ENCODE assay signal across 8 cellular contexts in the genomic region with DNA sequence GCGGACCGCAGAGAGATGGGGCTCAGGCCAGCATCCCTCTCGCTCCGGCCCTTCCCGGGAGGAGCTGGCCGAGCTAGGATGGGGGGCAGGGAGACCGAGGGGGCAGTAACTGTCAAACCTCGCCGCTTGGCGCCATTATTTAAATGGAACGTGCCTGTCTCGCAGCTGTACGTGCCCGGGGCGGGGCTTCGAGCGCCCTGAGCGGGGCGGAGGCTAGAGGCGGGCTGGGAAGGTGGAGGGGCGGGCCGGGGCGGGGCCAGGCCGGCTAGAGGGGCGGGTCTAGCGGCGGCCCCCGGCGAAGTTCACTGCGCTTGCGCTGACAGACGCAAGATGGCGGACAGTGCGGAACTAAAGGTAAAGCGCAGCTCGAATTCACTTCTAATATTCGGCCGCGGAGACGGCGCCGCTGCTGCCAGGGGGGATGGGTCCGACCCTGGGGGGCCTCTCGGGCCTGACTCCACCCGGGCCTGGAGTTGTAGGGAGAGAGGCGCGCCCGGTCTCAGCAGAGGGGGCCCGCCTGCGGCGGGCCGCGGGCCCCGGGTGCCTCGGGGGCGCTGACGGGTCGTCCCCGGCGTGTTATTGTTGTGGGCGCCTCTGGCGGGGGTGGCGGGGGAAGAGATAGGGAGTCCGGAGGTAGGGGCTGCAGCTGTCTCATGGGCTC. TPM values are rescaled to one million over a fixed set of nuclear protein-coding genes. Genes with fewer than 3 reads are reported as not detected.
DNase-seq lines count a peak whose midpoint lies in the region; ATAC-seq and TF ChIP-seq lines count a peak whose summit lies in the region.

A gene (plus strand): TSS at position 319 of the 661 bp plus-strand sequence. CDS start 12 bp downstream, at position 331.

- H3K9me3 ChIP-seq in adipocyte (ENCODE audit: control insufficient read depth, low read length) (no peaks in the 10 kb centered on the region), trophoblast cell (ENCODE audit: insufficient read depth, low read depth, low read length) (no peaks in the 10 kb centered on the region), tibial nerve (no peaks in the 10 kb centered on the region)

- H3K4ac ChIP-seq in trophoblast cell (ENCODE audit: low read depth, low read length), result peak within 1 kb of the TSS; percentile 94

- H3K4me1 ChIP-seq in adipocyte (ENCODE audit: control insufficient read depth, insufficient read depth, low read length) (peaks cover 38% of the 10 kb centered on the region), trophoblast cell (ENCODE audit: control insufficient read depth in 1 of 2, insufficient read depth in 2 of 2, low read length in 2 of 2) (peaks cover 0 to 2% of the 10 kb centered on the region in 2 experiments), tibial nerve (peaks cover 0 to 40% (median 21%) of the 10 kb centered on the region in 4 donors)

- H3K36me3 ChIP-seq in adipocyte (ENCODE audit: control insufficient read depth, insufficient read depth, low read length, severe bottlenecking) (no peaks in the 10 kb centered on the region), trophoblast cell (ENCODE audit: control insufficient read depth in 1 of 2, insufficient read depth in 2 of 2, low read length in 2 of 2) (no peaks in the 10 kb centered on the region), tibial nerve (no peaks in the 10 kb centered on the region)

- peak within 1 kb of the TSS; percentile 87 for H2BK5ac ChIP-seq in trophoblast cell (ENCODE audit: low read depth, low read length, poor library complexity)

- peaks cover 15% of the 10 kb centered on the region for H3K79me2 ChIP-seq in trophoblast cell (ENCODE audit: control insufficient read depth, insufficient read depth, low read length, poor library complexity)

- intact Hi-C loops in cardiac septum (cut with DNase I), result loop anchor here (2.0 to 10.0 kb wide), 3 partner anchors 73 to 189 kb away; no protein-coding TSS in a partner anchor

- H4K8ac ChIP-seq in trophoblast cell (ENCODE audit: low read depth, low read length), result peak within 1 kb of the TSS; percentile 92

- no peak within 1 kb of the TSS for H2AK5ac ChIP-seq in trophoblast cell (ENCODE audit: low read length)

- peak; percentile 83 to 95 for TF ChIP-seq POLR2A in tibial nerve (IDR thresholded peaks at IDR 0.05)

- H2BK12ac ChIP-seq in trophoblast cell (ENCODE audit: low read length), result peak within 1 kb of the TSS; percentile 65

- no peak for TF ChIP-seq CTCF in GM12875 (IDR thresholded peaks at IDR 0.05; ENCODE audit: borderline replicate concordance, insufficient read depth, low read depth, low read length)
- TF ChIP-seq CTCF in tibial nerve (IDR thresholded peaks at IDR 0.05), result peak in 2 of 5 experiments; percentile 43 to 57

- H3K9ac ChIP-seq in adipocyte (ENCODE audit: low read length), result peak within 1 kb of the TSS; percentile 95
- H3K9ac ChIP-seq in trophoblast cell (ENCODE audit: low read length), result peak within 1 kb of the TSS; percentile 87

- no peaks in the 10 kb centered on the region for H3K27me3 ChIP-seq in adipocyte (replicated peaks; ENCODE audit: control insufficient read depth, insufficient read depth, low read length)
- H3K27me3 ChIP-seq in trophoblast cell (ENCODE audit: insufficient read depth, low read length), result no peaks in the 10 kb centered on the region
- no peaks in the 10 kb centered on the region for H3K27me3 ChIP-seq in tibial nerve

- WGBS in trophoblast cell (ENCODE audit: extremely low coverage, insufficient coverage, insufficient read length), result no CpG with 5 or more reads among the region's 64 CpGs
- whole genome bisulfite sequencing in tibial nerve, 2 donors, result 0 to 3% methylated on average over 37 to 43 of the region's 64 CpGs

- peak within 1 kb of the TSS; percentile 90 for H3K18ac ChIP-seq in trophoblast cell (ENCODE audit: low read length)

- H3K27ac ChIP-seq in trophoblast cell (ENCODE audit: low read depth, low read length) (peak within 1 kb of the TSS; percentile 94), tibial nerve (peak within 1 kb of the TSS; percentile 86 to 94 (median 93))

- peak within 1 kb of the TSS; percentile 91 for H3K4me3 ChIP-seq in GM12875 (ENCODE audit: low read depth, low read length)
- peak within 1 kb of the TSS; percentile 99 for H3K4me3 ChIP-seq in adipocyte (ENCODE audit: low read length)
- peak within 1 kb of the TSS; percentile 87 for H3K4me3 ChIP-seq in trophoblast cell (ENCODE audit: low read depth, low read length)
- H3K4me3 ChIP-seq in tibial nerve, result peak within 1 kb of the TSS; percentile 72 to 98 (median 91)

- peak within 1 kb of the TSS; percentile 94 for H3K14ac ChIP-seq in trophoblast cell (ENCODE audit: low read length)

- peaks cover 9% of the 10 kb centered on the region for H3K79me1 ChIP-seq in trophoblast cell (ENCODE audit: low read length)

- H2BK120ac ChIP-seq in trophoblast cell (ENCODE audit: insufficient read depth, low read length, poor library complexity), result peak within 1 kb of the TSS; percentile 91

- peak within 1 kb of the TSS; percentile 67 for H3K23ac ChIP-seq in trophoblast cell (ENCODE audit: low read length)

- DNase-seq in NCI-H1436 treated with DMSO at 0.1 percent for 48 hours (lab: John Stamatoyannopoulos, UW) (peak; percentile 63), T follicular helper cell (ENCODE audit: low read depth) (peak; percentile 91), adipocyte (ENCODE audit: low read depth) (peak; percentile 97), cardiac septum (ENCODE audit: low spot score) (peak; percentile 98), trophoblast cell (peak; percentile 93 to 97), tibial nerve (ENCODE audit: low spot score in 2 of 2) (peak; percentile 86 to 87)

- peak within 1 kb of the TSS; percentile 92 for H4K12ac ChIP-seq in trophoblast cell (ENCODE audit: low read depth, low read length)

- H3K4me2 ChIP-seq in trophoblast cell (ENCODE audit: low read length), result peak within 1 kb of the TSS; percentile 96

- peak; percentile 76 for ATAC-seq in HG02840 (IDR thresholded peaks at IDR 0.05; ENCODE audit: low FRiP score, unreplicated experiment)

- H2AFZ ChIP-seq in trophoblast cell (ENCODE audit: insufficient read depth, low read length, poor library complexity), result peak within 1 kb of the TSS; percentile 99

- H4K91ac ChIP-seq in trophoblast cell (ENCODE audit: low read depth, low read length), result peak within 1 kb of the TSS; percentile 92

- peak; percentile 15 to 97 for TF ChIP-seq EP300 in tibial nerve (IDR thresholded peaks at IDR 0.05)

RNA-seq across cellular contexts. Expression of the gene that starts here (rescaled TPM):
- total RNA-seq in cardiac septum (29.4 TPM), tibial nerve (100 to 1,000 TPM in 1 of 4 donors, 10 to 100 TPM in 3; 61.8 to 106 (median 86.3) TPM)
- 50.5 and 52.4 TPM in 2 replicates for polyA plus RNA-seq in trophoblast cell (2013)

Comparison
In these comparisons a context has a peak if more than half of its experiments do, and no peak if none do; other contexts are left out.
1. Peak in every context shown above with its lines: DNase-seq, ATAC-seq, H3K4me3 ChIP-seq and H3K27ac ChIP-seq.